ENCODE assay signal across 8 cellular contexts in genomic region chr1:21782868-21783678, GRCh38. TPM values are rescaled to one million over a fixed set of nuclear protein-coding genes. Genes with fewer than 3 reads are reported as not detected.
DNase-seq lines count a peak whose midpoint lies in the region; ATAC-seq and TF ChIP-seq lines count a peak whose summit lies in the region.

TSS of gene USP48 (minus strand) at chr1:21783149. CDS start at chr1:21782957, 192 bp downstream.

- H3K9me3 ChIP-seq in CD8-positive, alpha-beta T cell (ENCODE audit: low read length): no peaks in the 10 kb centered on the region
- H3K9me3 ChIP-seq in lung (ENCODE audit: control insufficient read depth in 2 of 2, insufficient read depth in 1 of 2, low read length in 1 of 2): no peaks in the 10 kb centered on the region

- peak within 1 kb of the TSS; percentile 89 for H3K4me3 ChIP-seq in CD8-positive, alpha-beta T cell (ENCODE audit: low read depth, low read length)
- H3K4me3 ChIP-seq in lung: peak within 1 kb of the TSS; percentile 99

- intact Hi-C loops in CD8-positive, alpha-beta T cell (cut with DNase I, micrococcal nuclease): loop anchor here (1.0 to 10.0 kb wide), 10 partner anchors 36 to 1276 kb away; partner anchors contain the start of genes CDC42 (in 2 of the 2), DDOST (in 1 of the 2), MUL1 (in 1 of the 2) and ZBTB40 (in 1 of the 2)

- peak; percentile 93 to 98 (median 96) for DNase-seq in CD8-positive, alpha-beta T cell
- DNase-seq in HT-29 (ENCODE audit: low spot score): peak; percentile 99
- DNase-seq in NK-92 treated with Interleukin-12 subunit alpha and Interleukin-12 subunit beta, amount 100 ng/mL, for 24 hours (lab: John Stamatoyannopoulos, UW): peak; percentile 97
- DNase-seq in activated CD8-positive, alpha-beta memory T cell treated with anti-CD3 and anti-CD28 coated beads for 24 hours: peak; percentile 98
- peak; percentile 94 for DNase-seq in effector CD4-positive, alpha-beta T cell
- DNase-seq in lung (ENCODE audit: low spot score): peak; percentile 97
- peak; percentile 93 to 96 (median 94) for DNase-seq in stimulated activated CD4-positive, alpha-beta T cell treated with anti-CD3 and anti-CD28 coated beads, TNF-alpha, amount 100 ng/mL, for 24 hours (ENCODE audit: low read depth in 3 of 3)

- CTCF ChIA-PET in CD8-positive, alpha-beta T cell (lab: Charles Lee): interaction anchor here (0.5 to 1.2 kb wide), 2 partner anchors 13 to 238 kb away, joined by 3 read pairs; no protein-coding TSS in a partner anchor

- peak; percentile 83 for ATAC-seq in CD8-positive, alpha-beta T cell
- ATAC-seq in GM21360 (IDR thresholded peaks at IDR 0.05; ENCODE audit: unreplicated experiment) (peak; percentile 53), lung (ENCODE audit: insufficient read depth, low FRiP score) (peak; percentile 95)

- no peaks in the 10 kb centered on the region for H3K27me3 ChIP-seq in CD8-positive, alpha-beta T cell (ENCODE audit: insufficient read depth, low read length)
- H3K27me3 ChIP-seq in lung (ENCODE audit: control insufficient read depth, insufficient read depth): no peaks in the 10 kb centered on the region

- no peaks in the 10 kb centered on the region for H3K9me3 Mint-ChIP-seq in CD8-positive, alpha-beta T cell

- POLR2A ChIA-PET in CD8-positive, alpha-beta T cell (lab: Charles Lee): interaction anchor here (1.1 to 3.6 kb wide), 11 partner anchors 9 to 269 kb away, joined by 3 to 17 read pairs (median 4); partner anchors contain the start of genes CDC42 and HSPG2

- peaks cover 10% of the 10 kb centered on the region for H3K4me1 ChIP-seq in CD8-positive, alpha-beta T cell (ENCODE audit: insufficient read depth, low read length)
- peaks cover 4 to 9% of the 10 kb centered on the region in 2 donors for H3K4me1 ChIP-seq in lung (ENCODE audit: control insufficient read depth in 2 of 2, insufficient read depth in 2 of 2, low read length in 2 of 2)

- H3K36me3 Mint-ChIP-seq in CD8-positive, alpha-beta T cell: peaks cover 19% of the 10 kb centered on the region

- H3K4me3 Mint-ChIP-seq in CD8-positive, alpha-beta T cell: peak within 1 kb of the TSS; percentile 98

- WGBS in lung, 2 donors: 0% methylated on average over 73 to 82 of the region's 82 CpGs

- peak within 1 kb of the TSS; percentile 100 for H3K27ac Mint-ChIP-seq in CD8-positive, alpha-beta T cell

- no peaks in the 10 kb centered on the region for H3K36me3 ChIP-seq in CD8-positive, alpha-beta T cell (ENCODE audit: insufficient read depth, low read length)
- no peaks in the 10 kb centered on the region for H3K36me3 ChIP-seq in lung (ENCODE audit: control insufficient read depth in 2 of 2, insufficient read depth in 2 of 2, low read length in 2 of 2)

- H3K27me3 Mint-ChIP-seq in CD8-positive, alpha-beta T cell (ENCODE audit: low read depth): no peaks in the 10 kb centered on the region

- no peak for TF ChIP-seq CTCF in CD8-positive, alpha-beta T cell (IDR thresholded peaks at IDR 0.05)
- TF ChIP-seq CTCF in lung (IDR thresholded peaks at IDR 0.05; ENCODE audit: control extremely low read depth, extremely low read depth): no peak

- H3K27ac ChIP-seq in CD8-positive, alpha-beta T cell (ENCODE audit: low read depth, low read length): peak within 1 kb of the TSS; percentile 100
- H3K27ac ChIP-seq in lung (ENCODE audit: low read depth in 1 of 2, low read length in 1 of 2): peak within 1 kb of the TSS; percentile 96 to 100

- peaks cover 31% of the 10 kb centered on the region for H3K4me1 Mint-ChIP-seq in CD8-positive, alpha-beta T cell (ENCODE audit: low read depth)

RNA-seq across cellular contexts. Expression of gene USP48, which starts in this region (rescaled TPM):
- total RNA-seq in CD8-positive, alpha-beta T cell: 10 to 100 TPM; 58.7 to 68.3 TPM
- 19.4 and 19.5 TPM in 2 replicates for total RNA-seq in HT-29 (2014; rRNA removed; shearing (Covaris generic))
- total RNA-seq in lung: 100 to 1,000 TPM in 1 of 2 donors, 10 to 100 TPM in 1; 47.2 to 107 TPM
- polyA plus RNA-seq in lung: 10 to 100 TPM; 15.6 to 19.8 TPM

Comparison
In these comparisons a context has a peak if more than half of its experiments do, and no peak if none do; other contexts are left out.
1. Peak in every context shown above with its lines: DNase-seq, ATAC-seq, H3K4me3 ChIP-seq and H3K27ac ChIP-seq.